ENCODE assay signal across 1 cellular context in the genomic region with DNA sequence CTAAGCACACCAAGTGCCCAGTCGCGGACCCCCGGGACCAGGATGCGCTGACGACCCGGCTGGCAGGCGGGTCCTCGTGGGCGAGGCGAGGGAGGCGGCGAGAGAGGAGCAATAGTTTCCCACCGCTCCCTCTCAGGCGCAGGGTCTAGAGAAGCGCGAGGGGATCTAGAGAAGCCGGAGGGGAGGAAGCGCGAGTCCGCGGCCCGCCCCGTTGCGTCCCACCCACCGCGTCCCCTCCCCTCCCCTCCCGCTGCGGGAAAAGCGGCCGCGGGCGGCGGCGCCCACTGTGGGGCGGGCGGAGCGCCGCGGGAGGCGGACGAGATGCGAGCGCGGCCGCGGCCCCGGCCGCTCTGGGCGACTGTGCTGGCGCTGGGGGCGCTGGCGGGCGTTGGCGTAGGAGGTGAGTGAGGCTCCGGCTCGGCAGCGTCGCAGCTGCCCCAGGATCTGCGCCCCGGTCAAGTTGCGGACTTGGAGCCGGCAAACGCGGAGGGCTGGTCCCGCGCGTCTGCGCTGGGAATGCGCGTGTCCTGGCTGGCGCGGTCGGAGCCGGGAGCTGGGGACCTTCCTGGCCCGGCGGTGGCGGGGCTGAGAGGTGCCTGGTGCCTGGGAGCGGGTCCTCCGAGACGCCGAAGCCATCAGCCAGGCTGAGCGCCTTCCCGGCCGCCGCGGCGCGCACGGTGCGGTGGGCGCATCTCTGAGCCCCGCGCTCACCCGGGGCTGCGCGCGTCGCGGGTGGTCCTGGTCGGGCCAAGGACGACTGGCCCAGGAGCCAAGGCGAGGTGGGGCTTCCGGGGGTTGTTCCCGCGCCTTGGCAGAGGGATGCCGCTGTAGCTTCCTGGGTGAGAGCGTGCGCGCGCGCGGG.
TF ChIP-seq lines count a peak whose summit lies in the region.

A gene (plus strand): TSS at position 287 of the 862 bp plus-strand sequence. CDS start 35 bp downstream, at position 322.

TF ChIP-seq in HepG2, 621 proteins besides CTCF, POLR2A, EP300 and RAD21 (continued from another document and continues in another):
- TF ChIP-seq, protein P1, sequence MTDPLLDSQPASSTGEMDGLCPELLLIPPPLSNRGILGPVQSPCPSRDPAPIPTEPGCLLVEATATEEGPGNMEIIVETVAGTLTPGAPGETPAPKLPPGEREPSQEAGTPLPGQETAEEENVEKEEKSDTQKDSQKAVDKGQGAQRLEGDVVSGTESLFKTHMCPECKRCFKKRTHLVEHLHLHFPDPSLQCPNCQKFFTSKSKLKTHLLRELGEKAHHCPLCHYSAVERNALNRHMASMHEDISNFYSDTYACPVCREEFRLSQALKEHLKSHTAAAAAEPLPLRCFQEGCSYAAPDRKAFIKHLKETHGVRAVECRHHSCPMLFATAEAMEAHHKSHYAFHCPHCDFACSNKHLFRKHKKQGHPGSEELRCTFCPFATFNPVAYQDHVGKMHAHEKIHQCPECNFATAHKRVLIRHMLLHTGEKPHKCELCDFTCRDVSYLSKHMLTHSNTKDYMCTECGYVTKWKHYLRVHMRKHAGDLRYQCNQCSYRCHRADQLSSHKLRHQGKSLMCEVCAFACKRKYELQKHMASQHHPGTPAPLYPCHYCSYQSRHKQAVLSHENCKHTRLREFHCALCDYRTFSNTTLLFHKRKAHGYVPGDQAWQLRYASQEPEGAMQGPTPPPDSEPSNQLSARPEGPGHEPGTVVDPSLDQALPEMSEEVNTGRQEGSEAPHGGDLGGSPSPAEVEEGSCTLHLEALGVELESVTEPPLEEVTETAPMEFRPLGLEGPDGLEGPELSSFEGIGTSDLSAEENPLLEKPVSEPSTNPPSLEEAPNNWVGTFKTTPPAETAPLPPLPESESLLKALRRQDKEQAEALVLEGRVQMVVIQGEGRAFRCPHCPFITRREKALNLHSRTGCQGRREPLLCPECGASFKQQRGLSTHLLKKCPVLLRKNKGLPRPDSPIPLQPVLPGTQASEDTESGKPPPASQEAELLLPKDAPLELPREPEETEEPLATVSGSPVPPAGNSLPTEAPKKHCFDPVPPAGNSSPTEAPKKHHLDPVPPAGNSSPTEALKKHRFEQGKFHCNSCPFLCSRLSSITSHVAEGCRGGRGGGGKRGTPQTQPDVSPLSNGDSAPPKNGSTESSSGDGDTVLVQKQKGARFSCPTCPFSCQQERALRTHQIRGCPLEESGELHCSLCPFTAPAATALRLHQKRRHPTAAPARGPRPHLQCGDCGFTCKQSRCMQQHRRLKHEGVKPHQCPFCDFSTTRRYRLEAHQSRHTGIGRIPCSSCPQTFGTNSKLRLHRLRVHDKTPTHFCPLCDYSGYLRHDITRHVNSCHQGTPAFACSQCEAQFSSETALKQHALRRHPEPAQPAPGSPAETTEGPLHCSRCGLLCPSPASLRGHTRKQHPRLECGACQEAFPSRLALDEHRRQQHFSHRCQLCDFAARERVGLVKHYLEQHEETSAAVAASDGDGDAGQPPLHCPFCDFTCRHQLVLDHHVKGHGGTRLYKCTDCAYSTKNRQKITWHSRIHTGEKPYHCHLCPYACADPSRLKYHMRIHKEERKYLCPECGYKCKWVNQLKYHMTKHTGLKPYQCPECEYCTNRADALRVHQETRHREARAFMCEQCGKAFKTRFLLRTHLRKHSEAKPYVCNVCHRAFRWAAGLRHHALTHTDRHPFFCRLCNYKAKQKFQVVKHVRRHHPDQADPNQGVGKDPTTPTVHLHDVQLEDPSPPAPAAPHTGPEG (CRISPR knock-in tag; IDR thresholded peaks at IDR 0.05), result no peak
- TF ChIP-seq, protein P2, sequence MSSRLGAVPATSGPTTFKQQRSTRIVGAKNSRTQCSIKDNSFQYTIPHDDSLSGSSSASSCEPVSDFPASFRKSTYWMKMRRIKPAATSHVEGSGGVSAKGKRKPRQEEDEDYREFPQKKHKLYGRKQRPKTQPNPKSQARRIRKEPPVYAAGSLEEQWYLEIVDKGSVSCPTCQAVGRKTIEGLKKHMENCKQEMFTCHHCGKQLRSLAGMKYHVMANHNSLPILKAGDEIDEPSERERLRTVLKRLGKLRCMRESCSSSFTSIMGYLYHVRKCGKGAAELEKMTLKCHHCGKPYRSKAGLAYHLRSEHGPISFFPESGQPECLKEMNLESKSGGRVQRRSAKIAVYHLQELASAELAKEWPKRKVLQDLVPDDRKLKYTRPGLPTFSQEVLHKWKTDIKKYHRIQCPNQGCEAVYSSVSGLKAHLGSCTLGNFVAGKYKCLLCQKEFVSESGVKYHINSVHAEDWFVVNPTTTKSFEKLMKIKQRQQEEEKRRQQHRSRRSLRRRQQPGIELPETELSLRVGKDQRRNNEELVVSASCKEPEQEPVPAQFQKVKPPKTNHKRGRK (CRISPR knock-in tag; IDR thresholded peaks at IDR 0.05), result peak; percentile 56; the same call in 1 of the 2 replicates
- 0 out of 2 replicates have a peak, but pooled peaks have one; percentile 40 for TF ChIP-seq ZSCAN29 (CRISPR knock-in tag; conservative IDR thresholded peaks at IDR 0.05)
- TF ChIP-seq SOX5 (CRISPR knock-in tag; IDR thresholded peaks at IDR 0.05; ENCODE audit: borderline replicate concordance), result no peak
- peak; percentile 25; the same call in 1 of the 2 replicates for TF ChIP-seq ARNT2 (CRISPR knock-in tag; IDR thresholded peaks at IDR 0.05; ENCODE audit: low read depth)
- no peak for TF ChIP-seq ARID2 (CRISPR knock-in tag; IDR thresholded peaks at IDR 0.05; ENCODE audit: borderline replicate concordance)
- TF ChIP-seq ZNF883 (CRISPR knock-in tag; IDR thresholded peaks at IDR 0.05; ENCODE audit: not compliant biosample characterization), result no peak
- TF ChIP-seq SSRP1 (CRISPR knock-in tag; IDR thresholded peaks at IDR 0.05), result no peak
- peak; percentile 17; the same call in 1 of the 2 replicates for TF ChIP-seq ERF (CRISPR knock-in tag; IDR thresholded peaks at IDR 0.05)
- no peak for TF ChIP-seq ZNF557 (CRISPR knock-in tag; IDR thresholded peaks at IDR 0.05)
- TF ChIP-seq GTF3A (CRISPR knock-in tag; conservative IDR thresholded peaks at IDR 0.05), result 0 out of 2 replicates have a peak, but pooled peaks have one; percentile 76
- TF ChIP-seq MTF2 (CRISPR knock-in tag; IDR thresholded peaks at IDR 0.05; ENCODE audit: borderline replicate concordance), result peak; percentile 97
- TF ChIP-seq, protein P3, sequence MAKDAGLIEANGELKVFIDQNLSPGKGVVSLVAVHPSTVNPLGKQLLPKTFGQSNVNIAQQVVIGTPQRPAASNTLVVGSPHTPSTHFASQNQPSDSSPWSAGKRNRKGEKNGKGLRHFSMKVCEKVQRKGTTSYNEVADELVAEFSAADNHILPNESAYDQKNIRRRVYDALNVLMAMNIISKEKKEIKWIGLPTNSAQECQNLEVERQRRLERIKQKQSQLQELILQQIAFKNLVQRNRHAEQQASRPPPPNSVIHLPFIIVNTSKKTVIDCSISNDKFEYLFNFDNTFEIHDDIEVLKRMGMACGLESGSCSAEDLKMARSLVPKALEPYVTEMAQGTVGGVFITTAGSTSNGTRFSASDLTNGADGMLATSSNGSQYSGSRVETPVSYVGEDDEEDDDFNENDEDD (CRISPR knock-in tag; IDR thresholded peaks at IDR 0.05; ENCODE audit: borderline replicate concordance), result peak; percentile 38; the same call in 1 of the 2 replicates
- TF ChIP-seq ZNF136 (CRISPR knock-in tag; IDR thresholded peaks at IDR 0.05; ENCODE audit: low read depth), result no peak
- peak; percentile 36 for TF ChIP-seq XRCC5 (optimal IDR thresholded peaks at IDR 0.05; ENCODE audit: low read length)
- TF ChIP-seq EED (CRISPR knock-in tag; IDR thresholded peaks at IDR 0.05), result peak; percentile 79
- TF ChIP-seq ZNF484 (CRISPR knock-in tag; IDR thresholded peaks at IDR 0.05; ENCODE audit: borderline replicate concordance, low read depth), result no peak
- TF ChIP-seq, protein P4, sequence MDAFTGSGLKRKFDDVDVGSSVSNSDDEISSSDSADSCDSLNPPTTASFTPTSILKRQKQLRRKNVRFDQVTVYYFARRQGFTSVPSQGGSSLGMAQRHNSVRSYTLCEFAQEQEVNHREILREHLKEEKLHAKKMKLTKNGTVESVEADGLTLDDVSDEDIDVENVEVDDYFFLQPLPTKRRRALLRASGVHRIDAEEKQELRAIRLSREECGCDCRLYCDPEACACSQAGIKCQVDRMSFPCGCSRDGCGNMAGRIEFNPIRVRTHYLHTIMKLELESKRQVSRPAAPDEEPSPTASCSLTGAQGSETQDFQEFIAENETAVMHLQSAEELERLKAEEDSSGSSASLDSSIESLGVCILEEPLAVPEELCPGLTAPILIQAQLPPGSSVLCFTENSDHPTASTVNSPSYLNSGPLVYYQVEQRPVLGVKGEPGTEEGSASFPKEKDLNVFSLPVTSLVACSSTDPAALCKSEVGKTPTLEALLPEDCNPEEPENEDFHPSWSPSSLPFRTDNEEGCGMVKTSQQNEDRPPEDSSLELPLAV (CRISPR knock-in tag; conservative IDR thresholded peaks at IDR 0.05; ENCODE audit: low read depth), result no peak
- TF ChIP-seq, protein P5, sequence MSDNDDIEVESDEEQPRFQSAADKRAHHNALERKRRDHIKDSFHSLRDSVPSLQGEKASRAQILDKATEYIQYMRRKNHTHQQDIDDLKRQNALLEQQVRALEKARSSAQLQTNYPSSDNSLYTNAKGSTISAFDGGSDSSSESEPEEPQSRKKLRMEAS (IDR thresholded peaks at IDR 0.05), result peak; percentile 25; the same call in 1 of the 2 replicates
- TF ChIP-seq SRY (CRISPR knock-in tag; IDR thresholded peaks at IDR 0.05), result no peak; the same call in 1 of the 2 replicates
- no peak for TF ChIP-seq HNRNPH1 (optimal IDR thresholded peaks at IDR 0.05; ENCODE audit: low read depth, low read length)
- TF ChIP-seq, protein P6, sequence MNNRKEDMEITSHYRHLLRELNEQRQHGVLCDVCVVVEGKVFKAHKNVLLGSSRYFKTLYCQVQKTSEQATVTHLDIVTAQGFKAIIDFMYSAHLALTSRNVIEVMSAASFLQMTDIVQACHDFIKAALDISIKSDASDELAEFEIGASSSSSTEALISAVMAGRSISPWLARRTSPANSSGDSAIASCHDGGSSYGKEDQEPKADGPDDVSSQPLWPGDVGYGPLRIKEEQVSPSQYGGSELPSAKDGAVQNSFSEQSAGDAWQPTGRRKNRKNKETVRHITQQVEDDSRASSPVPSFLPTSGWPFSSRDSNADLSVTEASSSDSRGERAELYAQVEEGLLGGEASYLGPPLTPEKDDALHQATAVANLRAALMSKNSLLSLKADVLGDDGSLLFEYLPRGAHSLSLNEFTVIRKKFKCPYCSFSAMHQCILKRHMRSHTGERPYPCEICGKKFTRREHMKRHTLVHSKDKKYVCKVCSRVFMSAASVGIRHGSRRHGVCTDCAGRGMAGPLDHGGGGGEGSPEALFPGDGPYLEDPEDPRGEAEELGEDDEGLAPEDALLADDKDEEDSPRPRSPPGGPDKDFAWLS (CRISPR knock-in tag; IDR thresholded peaks at IDR 0.05; ENCODE audit: borderline replicate concordance), result no peak
- TF ChIP-seq HDAC1 (CRISPR knock-in tag; IDR thresholded peaks at IDR 0.05), result peak; percentile 39; the same call in 1 of the 2 replicates
- TF ChIP-seq ZNF296 (CRISPR knock-in tag; conservative IDR thresholded peaks at IDR 0.05), result no peak
- TF ChIP-seq, protein P7, sequence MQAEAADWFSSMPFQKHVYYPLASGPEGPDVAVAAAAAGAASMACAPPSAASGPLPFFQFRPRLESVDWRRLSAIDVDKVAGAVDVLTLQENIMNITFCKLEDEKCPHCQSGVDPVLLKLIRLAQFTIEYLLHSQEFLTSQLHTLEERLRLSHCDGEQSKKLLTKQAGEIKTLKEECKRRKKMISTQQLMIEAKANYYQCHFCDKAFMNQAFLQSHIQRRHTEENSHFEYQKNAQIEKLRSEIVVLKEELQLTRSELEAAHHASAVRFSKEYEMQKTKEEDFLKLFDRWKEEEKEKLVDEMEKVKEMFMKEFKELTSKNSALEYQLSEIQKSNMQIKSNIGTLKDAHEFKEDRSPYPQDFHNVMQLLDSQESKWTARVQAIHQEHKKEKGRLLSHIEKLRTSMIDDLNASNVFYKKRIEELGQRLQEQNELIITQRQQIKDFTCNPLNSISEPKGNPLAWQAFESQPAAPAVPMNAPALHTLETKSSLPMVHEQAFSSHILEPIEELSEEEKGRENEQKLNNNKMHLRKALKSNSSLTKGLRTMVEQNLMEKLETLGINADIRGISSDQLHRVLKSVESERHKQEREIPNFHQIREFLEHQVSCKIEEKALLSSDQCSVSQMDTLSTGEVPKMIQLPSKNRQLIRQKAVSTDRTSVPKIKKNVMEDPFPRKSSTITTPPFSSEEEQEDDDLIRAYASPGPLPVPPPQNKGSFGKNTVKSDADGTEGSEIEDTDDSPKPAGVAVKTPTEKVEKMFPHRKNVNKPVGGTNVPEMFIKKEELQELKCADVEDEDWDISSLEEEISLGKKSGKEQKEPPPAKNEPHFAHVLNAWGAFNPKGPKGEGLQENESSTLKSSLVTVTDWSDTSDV (CRISPR knock-in tag; IDR thresholded peaks at IDR 0.05), result no peak
- TF ChIP-seq ZNF160 (CRISPR knock-in tag; IDR thresholded peaks at IDR 0.05), result no peak
- TF ChIP-seq ZNF569 (CRISPR knock-in tag; IDR thresholded peaks at IDR 0.05; ENCODE audit: borderline replicate concordance), result no peak
- TF ChIP-seq ISL2 (CRISPR knock-in tag; IDR thresholded peaks at IDR 0.05), result no peak
- no peak for TF ChIP-seq ZEB1 (IDR thresholded peaks at IDR 0.05; ENCODE audit: insufficient replicate concordance, low read depth)
- no peak for TF ChIP-seq ZNF839 (CRISPR knock-in tag; IDR thresholded peaks at IDR 0.05; ENCODE audit: borderline replicate concordance)
- TF ChIP-seq ZNF879 (CRISPR knock-in tag; IDR thresholded peaks at IDR 0.05), result 0 out of 2 replicates have a peak, but pooled peaks have one; percentile 29
- TF ChIP-seq ZNF614 (CRISPR knock-in tag; IDR thresholded peaks at IDR 0.05; ENCODE audit: borderline replicate concordance), result no peak
- no peak for TF ChIP-seq ZNF354B (CRISPR knock-in tag; IDR thresholded peaks at IDR 0.05)
- no peak for TF ChIP-seq NFATC3 (CRISPR knock-in tag; IDR thresholded peaks at IDR 0.05)
- TF ChIP-seq, protein P8, sequence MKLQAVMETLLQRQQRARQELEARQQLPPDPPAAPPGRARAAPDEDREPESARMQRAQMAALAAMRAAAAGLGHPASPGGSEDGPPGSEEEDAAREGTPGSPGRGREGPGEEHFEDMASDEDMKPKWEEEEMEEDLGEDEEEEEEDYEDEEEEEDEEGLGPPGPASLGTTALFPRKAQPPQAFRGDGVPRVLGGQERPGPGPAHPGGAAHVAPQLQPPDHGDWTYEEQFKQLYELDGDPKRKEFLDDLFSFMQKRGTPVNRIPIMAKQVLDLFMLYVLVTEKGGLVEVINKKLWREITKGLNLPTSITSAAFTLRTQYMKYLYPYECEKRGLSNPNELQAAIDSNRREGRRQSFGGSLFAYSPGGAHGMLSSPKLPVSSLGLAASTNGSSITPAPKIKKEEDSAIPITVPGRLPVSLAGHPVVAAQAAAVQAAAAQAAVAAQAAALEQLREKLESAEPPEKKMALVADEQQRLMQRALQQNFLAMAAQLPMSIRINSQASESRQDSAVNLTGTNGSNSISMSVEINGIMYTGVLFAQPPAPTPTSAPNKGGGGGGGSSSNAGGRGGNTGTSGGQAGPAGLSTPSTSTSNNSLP (IDR thresholded peaks at IDR 0.05; ENCODE audit: low read depth, low read length), result no peak
- no peak for TF ChIP-seq PHB2 (IDR thresholded peaks at IDR 0.05; ENCODE audit: partially characterized antibody)
- no peak for TF ChIP-seq ZNF251 (CRISPR knock-in tag; IDR thresholded peaks at IDR 0.05)
